In genomic region chr17:55746466-55746865, GRCh38 we compare ENCODE assay signal across 32 cellular contexts. TPM values are rescaled to one million over a fixed set of nuclear protein-coding genes. Genes with fewer than 3 reads are reported as not detected.
"Had no signal": no experiment of that assay in that cellular context is flagged by ENCODE, and none has a peak within 500 bp of the region (broad histone marks: within the 10 kb centered on the region; RNA-seq: fewer than 3 reads in every experiment).

No MANE protein-coding gene starts in this region.

- H3K9me3 ChIP-seq: body of pancreas, breast epithelium had no signal

- FAIRE-seq: astrocyte had no signal

- ATAC-seq: activated CD4-positive, alpha-beta T cell treated with anti-CD3 and anti-CD28 coated beads for 36 hours; activated CD4-positive, CD25-positive, alpha-beta regulatory T cell treated with anti-CD3 and anti-CD28 coated beads, Interleukin-2, amount 50 U/mL, for 24 hours; activated CD8-positive, alpha-beta memory T cell treated with anti-CD3 and anti-CD28 coated beads, Interleukin-2, amount 10 ng/mL, durations not matched to agents 7 days and 5 days; activated CD8-positive, alpha-beta T cell treated with anti-CD3 and anti-CD28 coated beads, Interleukin-2, amount 10 ng/mL, durations not matched to agents 7 days and 5 days; activated naive CD8-positive, alpha-beta T cell treated with anti-CD3 and anti-CD28 coated beads, Interleukin-2, amount 50 U/mL, for 24 hours; body of pancreas; WTC11 had no signal

- DNase-seq: activated CD4-positive, alpha-beta memory T cell treated with anti-CD3 and anti-CD28 coated beads, Interleukin-2, amount 10 ng/mL, durations not matched to agents 7 days and 5 days; activated CD4-positive, alpha-beta T cell treated with anti-CD3 and anti-CD28 coated beads for 1 hour; activated CD4-positive, alpha-beta T cell treated with anti-CD3 and anti-CD28 coated beads for 36 hours; activated CD4-positive, alpha-beta T cell treated with anti-CD3 and anti-CD28 coated beads for 48 hours; activated CD4-positive, alpha-beta T cell treated with anti-CD3 and anti-CD28 coated beads, Interleukin-2, amount 10 ng/mL, durations not matched to agents 7 days and 5 days; activated CD4-positive, alpha-beta T cell treated with anti-CD3 and anti-CD28 coated beads, Interleukin-2, amount 50 U/mL, for 48 hours; activated CD4-positive, CD25-positive, alpha-beta regulatory T cell; activated CD8-positive, alpha-beta memory T cell treated with anti-CD3 and anti-CD28 coated beads for 24 hours; activated CD8-positive, alpha-beta memory T cell treated with anti-CD3 and anti-CD28 coated beads, Interleukin-2, amount 10 ng/mL, durations not matched to agents 7 days and 5 days; activated CD8-positive, alpha-beta memory T cell treated with anti-CD3 and anti-CD28 coated beads, Interleukin-2, amount 50 U/mL, for 48 hours; activated CD8-positive, alpha-beta T cell treated with anti-CD3 and anti-CD28 coated beads, Interleukin-2, amount 10 ng/mL, durations not matched to agents 7 days and 5 days; activated effector memory CD4-positive, alpha-beta T cell treated with Interleukin-2 at 50 U/mL for 16 hours; activated gamma-delta T cell; activated naive CD4-positive, alpha-beta T cell treated with anti-CD3 and anti-CD28 coated beads, Interleukin-2, amount 10 ng/mL, durations not matched to agents 7 days and 5 days; activated naive CD4-positive, alpha-beta T cell treated with Interleukin-2 at 50 U/mL for 16 hours; activated naive CD8-positive, alpha-beta T cell treated with anti-CD3 and anti-CD28 coated beads, Interleukin-2, amount 10 ng/mL, durations not matched to agents 7 days and 5 days; activated naive CD8-positive, alpha-beta T cell treated with anti-CD3 and anti-CD28 coated beads, Interleukin-2, amount 50 U/mL, for 24 hours; activated T-cell treated with anti-CD3 and anti-CD28 coated beads, Interleukin-2, amount 50 U/mL, for 24 hours; activated T-cell treated with anti-CD3 and anti-CD28 coated beads, Interleukin-2, amount 50 U/mL, for 48 hours; aorta; body of pancreas; brain microvascular endothelial cell; central memory CD4-positive, alpha-beta T cell; T-helper 1 cell; T-helper 2 cell; T-helper 9 cell; WERI-Rb-1 had no signal

- H3K4me3 ChIP-seq: body of pancreas, breast epithelium had no signal

- H3K27ac ChIP-seq: body of pancreas, brain microvascular endothelial cell, breast epithelium, WERI-Rb-1 had no signal

- H3K4me1 ChIP-seq: breast epithelium had no signal

- H3K27me3 ChIP-seq: body of pancreas, brain microvascular endothelial cell, breast epithelium had no signal

- H3K36me3 ChIP-seq: brain microvascular endothelial cell, breast epithelium, WERI-Rb-1 had no signal

RNA-seq across cellular contexts. Expression of gene TMEM100, which starts 23.8 kb away (rescaled TPM):
- total RNA-seq: activated CD4-positive, alpha-beta memory T cell treated with anti-CD3 and anti-CD28 coated beads, Interleukin-2, amount 10 ng/mL, durations not matched to agents 7 days and 5 days; activated CD4-positive, alpha-beta T cell treated with anti-CD3 and anti-CD28 coated beads for 36 hours; activated CD4-positive, alpha-beta T cell treated with anti-CD3 and anti-CD28 coated beads, Interleukin-2, amount 10 ng/mL, durations not matched to agents 7 days and 5 days; activated CD8-positive, alpha-beta memory T cell treated with anti-CD3 and anti-CD28 coated beads, Interleukin-2, amount 10 ng/mL, durations not matched to agents 7 days and 5 days; activated CD8-positive, alpha-beta T cell treated with anti-CD3 and anti-CD28 coated beads, Interleukin-2, amount 10 ng/mL, durations not matched to agents 7 days and 5 days; activated naive CD8-positive, alpha-beta T cell treated with anti-CD3 and anti-CD28 coated beads, Interleukin-2, amount 10 ng/mL, durations not matched to agents 7 days and 5 days; activated T-helper 2 cell treated with anti-CD3 and anti-CD28 coated beads, Interferon-gamma antibody, Interleukin-2, Interleukin-4, amounts not matched to agents 10 μg/mL and 5 μg/mL and 100 μg/mL, durations not matched to agents 14 hours and 24 hours and 36 hours had no signal
